In the genomic region with DNA sequence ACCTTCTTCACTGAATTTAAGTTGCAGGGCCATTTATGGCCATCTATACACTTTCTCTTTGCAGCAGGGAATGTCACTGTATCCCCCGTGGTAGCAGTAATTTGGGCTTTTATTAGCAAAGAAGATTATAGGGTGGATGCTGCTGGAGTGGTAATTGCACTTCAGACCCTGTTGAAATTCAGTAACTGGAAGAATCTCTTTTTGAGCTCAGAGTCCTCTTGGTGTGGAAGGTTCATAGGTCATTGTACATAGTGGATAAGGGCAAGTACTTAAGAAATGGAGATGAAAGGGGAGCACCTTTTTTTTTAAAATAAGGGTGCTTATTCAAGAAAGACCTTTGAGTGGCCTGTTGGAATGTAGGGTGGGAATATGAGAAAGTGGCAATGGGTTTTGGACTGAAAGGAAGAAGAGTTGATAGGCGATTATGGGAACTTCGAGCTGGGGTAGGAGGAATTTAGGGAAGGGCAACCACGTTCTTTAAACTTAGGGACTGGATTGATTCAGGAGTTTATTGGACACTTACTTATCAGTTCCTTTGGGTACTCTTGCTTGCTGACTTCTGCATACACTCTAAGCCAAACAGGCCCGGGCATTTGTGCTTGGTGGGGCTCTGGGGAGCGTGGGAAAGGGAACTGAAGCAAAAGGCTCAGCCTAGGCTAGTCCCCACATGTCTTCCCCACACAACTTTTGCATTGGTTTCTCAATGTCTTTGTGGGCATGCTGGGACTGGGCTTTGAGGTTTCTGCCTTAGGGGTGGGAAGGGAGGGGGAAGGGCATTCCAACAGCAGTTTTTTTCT, we compare ENCODE assay signal across 10 cellular contexts. TPM values are rescaled to one million over a fixed set of nuclear protein-coding genes. Genes with fewer than 3 reads are reported as not detected.
DNase-seq lines count a peak whose midpoint lies in the region; ATAC-seq, FAIRE-seq and TF ChIP-seq lines count a peak whose summit lies in the region.
"Had no signal": no experiment of that assay in that cellular context is flagged by ENCODE, and none has a peak within 500 bp of the region (broad histone marks: within the 10 kb centered on the region; RNA-seq: fewer than 3 reads in every experiment).

No MANE protein-coding gene starts in this region.

- no peaks in the 10 kb centered on the region for H3K36me3 ChIP-seq in colonic mucosa
- H3K36me3 ChIP-seq: WERI-Rb-1 had no signal

- ATAC-seq in HG03442 (IDR thresholded peaks at IDR 0.05; ENCODE audit: unreplicated experiment), result peak; percentile 45
- no peak for ATAC-seq in activated T-helper 17 cell treated with anti-CD3 and anti-CD28 coated beads, Interleukin-2, amount 50 U/mL, for 72 hours (replicated peaks)

- peaks cover 48% of the 10 kb centered on the region for H3K4me1 ChIP-seq in colonic mucosa

- TF ChIP-seq CTCF in colonic mucosa (IDR thresholded peaks at IDR 0.05) (no peak), nephron (IDR thresholded peaks at IDR 0.05; ENCODE audit: unreplicated experiment in 3 of 3) (no peak)

- peak overlapping the region; percentile 12 to 55 (median 34) for H3K27ac Mint-ChIP-seq in nephron
- H3K27ac Mint-ChIP-seq in activated T-helper 17 cell treated with anti-CD3 and anti-CD28 coated beads, Interleukin-2, amount 50 U/mL, for 72 hours, result no peak overlapping the region

- no peaks in the 10 kb centered on the region for H3K9me3 Mint-ChIP-seq in nephron
- no peaks in the 10 kb centered on the region for H3K9me3 Mint-ChIP-seq in activated T-helper 17 cell treated with anti-CD3 and anti-CD28 coated beads, Interleukin-2, amount 50 U/mL, for 72 hours

- no peaks in the 10 kb centered on the region for H3K9me3 ChIP-seq in colonic mucosa

- H3K9ac ChIP-seq in colonic mucosa (ENCODE audit: low read depth in 2 of 2, low read length in 2 of 2), result peak overlapping the region in 1 of 2 donors; percentile 2

- no peak overlapping the region for H3K4me3 Mint-ChIP-seq in nephron
- H3K4me3 Mint-ChIP-seq in activated T-helper 17 cell treated with anti-CD3 and anti-CD28 coated beads, Interleukin-2, amount 50 U/mL, for 72 hours, result no peak overlapping the region

- no peaks in the 10 kb centered on the region for H3K27me3 Mint-ChIP-seq in nephron (ENCODE audit: low read depth)
- no peaks in the 10 kb centered on the region for H3K27me3 Mint-ChIP-seq in activated T-helper 17 cell treated with anti-CD3 and anti-CD28 coated beads, Interleukin-2, amount 50 U/mL, for 72 hours

- no peak overlapping the region for H3K4me3 ChIP-seq in colonic mucosa

- H3K4me1 Mint-ChIP-seq in nephron, result peaks cover 38% of the 10 kb centered on the region
- peaks cover 8% of the 10 kb centered on the region for H3K4me1 Mint-ChIP-seq in activated T-helper 17 cell treated with anti-CD3 and anti-CD28 coated beads, Interleukin-2, amount 50 U/mL, for 72 hours

- DNase-seq in GM12892 (ENCODE audit: insufficient read length) (peak; percentile 28), colonic mucosa (no peak), NCI-H2196 treated with DMSO at 0.1 percent for 48 hours (lab: John Stamatoyannopoulos, UW; ENCODE audit: unreplicated experiment) (no peak)
- DNase-seq in activated CD4-positive, alpha-beta T cell treated with anti-CD3 and anti-CD28 coated beads, Interleukin-2, amount 50 U/mL, for 4 hours, result no peak
- DNase-seq in activated CD4-positive, alpha-beta T cell treated with anti-CD3 and anti-CD28 coated beads for 48 hours, result no peak
- DNase-seq: WERI-Rb-1 had no signal

- H3K27ac ChIP-seq in colonic mucosa, result peak overlapping the region; percentile 52
- H3K27ac ChIP-seq: WERI-Rb-1 had no signal

- no peak for TF ChIP-seq POLR2A in GM12892 (IDR thresholded peaks at IDR 0.05; ENCODE audit: low read depth, low read length)

- peak; percentile 81 for FAIRE-seq in GM12892 (lab: Jason Lieb, UNC)

- H3K36me3 Mint-ChIP-seq in nephron (ENCODE audit: low read depth), result peaks cover 36% of the 10 kb centered on the region
- peaks cover 7% of the 10 kb centered on the region for H3K36me3 Mint-ChIP-seq in activated T-helper 17 cell treated with anti-CD3 and anti-CD28 coated beads, Interleukin-2, amount 50 U/mL, for 72 hours (ENCODE audit: low read depth)

- H3K27me3 ChIP-seq in colonic mucosa, result no peaks in the 10 kb centered on the region

- intact Hi-C loops in colonic mucosa (cut with DNase I), result no loop called here

RNA-seq across cellular contexts. Expression of a gene that starts 26.5 kb away (rescaled TPM):
- polyA plus RNA-seq in GM12892 (2012; ENCODE audit: missing spikeins), result 17.7 TPM
- 100 to 1,000 TPM; 375 to 416 TPM for total RNA-seq in colonic mucosa
- total RNA-seq in activated T-helper 17 cell treated with anti-CD3 and anti-CD28 coated beads, Interleukin-2, amount 50 U/mL, for 72 hours, result 10 to 100 TPM in 1 of 2 donors, 1 to 10 TPM in 1; 4.6 to 12.5 TPM

RNA-seq across cellular contexts. Expression of a gene that starts 36.5 kb away (rescaled TPM):
- polyA plus RNA-seq in GM12892 (2012; ENCODE audit: missing spikeins), result 1.0 TPM
- total RNA-seq in colonic mucosa, result not detected
- total RNA-seq in activated T-helper 17 cell treated with anti-CD3 and anti-CD28 coated beads, Interleukin-2, amount 50 U/mL, for 72 hours, result not detected
- total RNA-seq: subcutaneous adipose tissue had no signal

RNA-seq across cellular contexts. Expression of a gene that starts 46.8 kb away (rescaled TPM):
- polyA plus RNA-seq in GM12892 (2012; ENCODE audit: missing spikeins), result 135 TPM
- total RNA-seq in colonic mucosa, result 100 to 1,000 TPM in 1 of 2 donors, 10 to 100 TPM in 1; 86.9 to 140 TPM
- 100 to 1,000 TPM; 149 to 175 TPM for total RNA-seq in activated T-helper 17 cell treated with anti-CD3 and anti-CD28 coated beads, Interleukin-2, amount 50 U/mL, for 72 hours

Comparison
In these comparisons a context has a peak if more than half of its experiments do, and no peak if none do; other contexts are left out.
1. RNA of a gene that starts 26.5 kb away (total RNA-seq): 375 to 416 TPM in colonic mucosa; 4.6 to 12.5 TPM in activated T-helper 17 cell treated with anti-CD3 and anti-CD28 coated beads, Interleukin-2, amount 50 U/mL, for 72 hours; every median in the first group is over 10 times any median in the second.